Comparison of ENCODE assay signal across 16 cellular contexts in genomic region chr7:6654842-6655610, GRCh38.
"Had no signal": no experiment of that assay in that cellular context is flagged by ENCODE, and none has a peak within 500 bp of the region (broad histone marks: within the 10 kb centered on the region; RNA-seq: fewer than 3 reads in every experiment).

No MANE protein-coding gene starts in this region.

- H3K9me3 ChIP-seq: body of pancreas, colonic mucosa, ovary, thoracic aorta had no signal

- H3K4me1 ChIP-seq: colonic mucosa had no signal

- H3K27me3 Mint-ChIP-seq: activated CD4-positive, alpha-beta memory T cell treated with anti-CD3 and anti-CD28 coated beads, Interleukin-2, amount 10 ng/mL, durations not matched to agents 7 days and 5 days; activated naive CD8-positive, alpha-beta T cell had no signal

- H3K36me3 ChIP-seq: ovary had no signal

- DNase-seq: activated CD4-positive, alpha-beta memory T cell treated with anti-CD3 and anti-CD28 coated beads, Interleukin-2, amount 10 ng/mL, durations not matched to agents 7 days and 5 days; activated gamma-delta T cell treated with Interleukin-2 at 50 U/mL for 16 hours; activated T-cell treated with anti-CD3 and anti-CD28 coated beads, Interleukin-2, amount 50 U/mL, for 72 hours; amygdala; body of pancreas; central memory CD4-positive, alpha-beta T cell; colonic mucosa; foreskin fibroblast; midbrain; ovary; T-helper 1 cell; T1000 had no signal

- H3K4me3 ChIP-seq: body of pancreas, colonic mucosa, ovary, thoracic aorta had no signal

- H3K27ac ChIP-seq: body of pancreas, colonic mucosa, ovary, thoracic aorta had no signal

- H3K9me3 Mint-ChIP-seq: stimulated activated effector memory CD8-positive, alpha-beta T cell treated with anti-CD3 and anti-CD28 coated beads, Interleukin-12 subunit alpha, Interleukin-12 subunit beta, amount 100 ng/mL, for 72 hours had no signal

- H3K27ac Mint-ChIP-seq: activated CD4-positive, alpha-beta memory T cell treated with anti-CD3 and anti-CD28 coated beads, Interleukin-2, amount 10 ng/mL, durations not matched to agents 7 days and 5 days; activated naive CD8-positive, alpha-beta T cell; activated T-cell treated with anti-CD3 and anti-CD28 coated beads, Interleukin-2, amount 50 U/mL, for 72 hours; stimulated activated effector memory CD8-positive, alpha-beta T cell treated with anti-CD3 and anti-CD28 coated beads, Interleukin-12 subunit alpha, Interleukin-12 subunit beta, amount 100 ng/mL, for 72 hours had no signal

- H3K4me3 Mint-ChIP-seq: activated CD4-positive, alpha-beta memory T cell treated with anti-CD3 and anti-CD28 coated beads, Interleukin-2, amount 10 ng/mL, durations not matched to agents 7 days and 5 days; activated naive CD8-positive, alpha-beta T cell; activated T-cell treated with anti-CD3 and anti-CD28 coated beads, Interleukin-2, amount 50 U/mL, for 72 hours; neural crest cell; stimulated activated effector memory CD8-positive, alpha-beta T cell treated with anti-CD3 and anti-CD28 coated beads, Interleukin-12 subunit alpha, Interleukin-12 subunit beta, amount 100 ng/mL, for 72 hours had no signal

- H3K27me3 ChIP-seq: body of pancreas, colonic mucosa, ovary had no signal

- ATAC-seq: activated T-cell treated with anti-CD3 and anti-CD28 coated beads, Interleukin-2, amount 50 U/mL, for 72 hours; body of pancreas; stimulated activated effector memory CD8-positive, alpha-beta T cell treated with anti-CD3 and anti-CD28 coated beads, Interleukin-12 subunit alpha, Interleukin-12 subunit beta, amount 100 ng/mL, for 72 hours had no signal

- H3K4me1 Mint-ChIP-seq: activated CD4-positive, alpha-beta memory T cell treated with anti-CD3 and anti-CD28 coated beads, Interleukin-2, amount 10 ng/mL, durations not matched to agents 7 days and 5 days had no signal
